9 cellular contexts compared by ENCODE assay signal in the genomic region with DNA sequence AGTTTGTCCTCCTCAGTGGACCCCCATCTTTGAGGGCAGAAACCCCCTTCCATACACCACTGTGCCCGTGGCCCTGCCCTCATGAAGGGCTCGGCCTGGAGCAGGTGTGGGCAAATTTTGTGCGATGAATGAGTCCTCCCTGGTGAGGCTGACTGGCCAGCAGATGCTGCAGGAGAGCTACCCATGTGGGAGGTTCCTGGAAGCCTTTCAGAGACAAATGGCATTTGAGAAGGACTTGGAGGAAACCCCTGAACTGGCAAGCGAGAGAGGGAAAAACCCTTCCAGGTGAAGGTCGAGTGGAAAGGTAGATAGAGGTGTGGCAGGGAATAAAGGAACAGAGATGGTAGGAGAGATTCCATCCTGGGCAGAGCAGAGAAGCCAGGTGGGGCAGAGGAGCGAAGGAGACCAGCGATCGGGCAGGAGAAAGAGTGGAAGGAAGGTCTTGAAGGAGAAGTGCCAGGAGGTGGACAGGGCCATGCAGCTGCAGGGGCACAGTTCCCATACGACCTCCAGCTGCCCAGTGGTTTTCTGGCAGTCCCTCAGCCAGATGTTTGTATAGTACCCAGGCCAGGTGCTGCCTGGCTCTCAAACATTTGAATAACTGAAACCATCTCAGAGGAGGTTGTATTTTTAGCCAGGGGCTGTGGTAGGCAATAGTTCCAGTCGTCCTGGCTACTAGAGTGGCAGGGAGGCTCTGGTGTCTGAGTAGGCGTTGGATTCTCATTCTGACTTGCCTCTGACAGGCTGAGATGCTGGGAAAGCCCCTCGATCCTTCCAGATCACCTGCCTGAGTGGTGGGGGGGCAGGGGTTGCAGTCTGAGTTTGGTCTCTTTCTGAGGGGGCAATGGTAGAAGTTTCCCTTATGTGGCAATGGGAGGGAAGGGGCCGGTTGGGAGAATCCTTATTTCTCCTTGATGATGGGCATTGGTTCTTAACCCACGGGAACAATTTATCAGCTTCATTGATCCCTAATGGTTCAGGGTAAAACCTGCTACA. TPM values are rescaled to one million over a fixed set of nuclear protein-coding genes. Genes with fewer than 3 reads are reported as not detected.
DNase-seq lines count a peak whose midpoint lies in the region; ATAC-seq, FAIRE-seq and TF ChIP-seq lines count a peak whose summit lies in the region.
"Had no signal": no experiment of that assay in that cellular context is flagged by ENCODE, and none has a peak within 500 bp of the region (broad histone marks: within the 10 kb centered on the region; RNA-seq: fewer than 3 reads in every experiment).

No MANE protein-coding gene starts in this region.

- 81% methylated on average over 12 of the region's 14 CpGs for WGBS in esophagus muscularis mucosa

- intact Hi-C loops in esophagus muscularis mucosa (cut with DNase I) = no loop called here

- ATAC-seq in GM19372 (IDR thresholded peaks at IDR 0.05; ENCODE audit: low read depth, unreplicated experiment) (peak; percentile 94), HG03066 (IDR thresholded peaks at IDR 0.05; ENCODE audit: low read depth, unreplicated experiment) (peak; percentile 94)
- peak; percentile 96 for ATAC-seq in activated T-helper 17 cell treated with anti-CD3 and anti-CD28 coated beads, Interleukin-2, amount 50 U/mL, for 72 hours (replicated peaks)

- peaks cover 0 to 7% (median 0%) of the 10 kb centered on the region in 4 donors for H3K4me1 ChIP-seq in esophagus muscularis mucosa
- H3K4me1 ChIP-seq: SJSA1 had no signal

- no peak overlapping the region for H3K4me3 ChIP-seq in esophagus muscularis mucosa
- H3K4me3 ChIP-seq: SJSA1 had no signal

- TF ChIP-seq CTCF in esophagus muscularis mucosa (IDR thresholded peaks at IDR 0.05) = no peak

- H3K4me3 Mint-ChIP-seq in activated T-helper 17 cell treated with anti-CD3 and anti-CD28 coated beads, Interleukin-2, amount 50 U/mL, for 72 hours = peak overlapping the region; percentile 54

- H3K36me3 Mint-ChIP-seq in activated T-helper 17 cell treated with anti-CD3 and anti-CD28 coated beads, Interleukin-2, amount 50 U/mL, for 72 hours (ENCODE audit: low read depth) = no peaks in the 10 kb centered on the region

- no peak overlapping the region for H3K27ac ChIP-seq in esophagus muscularis mucosa (replicated peaks in 1 of 4)
- H3K27ac ChIP-seq: SJSA1 had no signal

- H3K27ac Mint-ChIP-seq in activated T-helper 17 cell treated with anti-CD3 and anti-CD28 coated beads, Interleukin-2, amount 50 U/mL, for 72 hours = peak overlapping the region; percentile 78

- no peaks in the 10 kb centered on the region for H3K36me3 ChIP-seq in esophagus muscularis mucosa
- H3K36me3 ChIP-seq: SJSA1 had no signal

- H3K9me3 Mint-ChIP-seq in activated T-helper 17 cell treated with anti-CD3 and anti-CD28 coated beads, Interleukin-2, amount 50 U/mL, for 72 hours = no peaks in the 10 kb centered on the region

- no peaks in the 10 kb centered on the region for H3K9me3 ChIP-seq in esophagus muscularis mucosa

- DNase-seq in GM12892 (ENCODE audit: insufficient read length) = peak; percentile 74
- no peak for DNase-seq in esophagus muscularis mucosa (ENCODE audit: extremely low spot score)
- DNase-seq in SKM-1 (lab: John Stamatoyannopoulos, UW; ENCODE audit: unreplicated experiment) = no peak
- DNase-seq in OCI-M2 (lab: John Stamatoyannopoulos, UW; ENCODE audit: unreplicated experiment) = no peak
- DNase-seq in NCI-H524 (lab: John Stamatoyannopoulos, UW) = no peak

- FAIRE-seq in GM12892 (lab: Jason Lieb, UNC) = peak; percentile 99

- no peak for TF ChIP-seq EP300 in esophagus muscularis mucosa (IDR thresholded peaks at IDR 0.05)

- peaks cover 13% of the 10 kb centered on the region for H3K4me1 Mint-ChIP-seq in activated T-helper 17 cell treated with anti-CD3 and anti-CD28 coated beads, Interleukin-2, amount 50 U/mL, for 72 hours

- peak; percentile 40; the same call in 1 of the 2 replicates for TF ChIP-seq POLR2A in GM12892 (IDR thresholded peaks at IDR 0.05; ENCODE audit: low read depth, low read length)
- TF ChIP-seq POLR2A in esophagus muscularis mucosa (IDR thresholded peaks at IDR 0.05; ENCODE audit: low read depth) = no peak

- no peaks in the 10 kb centered on the region for H3K27me3 ChIP-seq in esophagus muscularis mucosa
- H3K27me3 ChIP-seq: SJSA1 had no signal

- peaks cover 18% of the 10 kb centered on the region for H3K27me3 Mint-ChIP-seq in activated T-helper 17 cell treated with anti-CD3 and anti-CD28 coated beads, Interleukin-2, amount 50 U/mL, for 72 hours

RNA-seq across cellular contexts. Expression of gene FBXL14, which starts 40.1 kb away (rescaled TPM):
- 2.9 TPM for polyA plus RNA-seq in GM12892 (2012; ENCODE audit: missing spikeins)
- 10 to 100 TPM; 22.2 to 29.8 TPM for total RNA-seq in activated T-helper 17 cell treated with anti-CD3 and anti-CD28 coated beads, Interleukin-2, amount 50 U/mL, for 72 hours
- total RNA-seq in esophagus muscularis mucosa = 10 to 100 TPM; 12.0 to 22.6 (median 16.0) TPM
